In the genomic region with DNA sequence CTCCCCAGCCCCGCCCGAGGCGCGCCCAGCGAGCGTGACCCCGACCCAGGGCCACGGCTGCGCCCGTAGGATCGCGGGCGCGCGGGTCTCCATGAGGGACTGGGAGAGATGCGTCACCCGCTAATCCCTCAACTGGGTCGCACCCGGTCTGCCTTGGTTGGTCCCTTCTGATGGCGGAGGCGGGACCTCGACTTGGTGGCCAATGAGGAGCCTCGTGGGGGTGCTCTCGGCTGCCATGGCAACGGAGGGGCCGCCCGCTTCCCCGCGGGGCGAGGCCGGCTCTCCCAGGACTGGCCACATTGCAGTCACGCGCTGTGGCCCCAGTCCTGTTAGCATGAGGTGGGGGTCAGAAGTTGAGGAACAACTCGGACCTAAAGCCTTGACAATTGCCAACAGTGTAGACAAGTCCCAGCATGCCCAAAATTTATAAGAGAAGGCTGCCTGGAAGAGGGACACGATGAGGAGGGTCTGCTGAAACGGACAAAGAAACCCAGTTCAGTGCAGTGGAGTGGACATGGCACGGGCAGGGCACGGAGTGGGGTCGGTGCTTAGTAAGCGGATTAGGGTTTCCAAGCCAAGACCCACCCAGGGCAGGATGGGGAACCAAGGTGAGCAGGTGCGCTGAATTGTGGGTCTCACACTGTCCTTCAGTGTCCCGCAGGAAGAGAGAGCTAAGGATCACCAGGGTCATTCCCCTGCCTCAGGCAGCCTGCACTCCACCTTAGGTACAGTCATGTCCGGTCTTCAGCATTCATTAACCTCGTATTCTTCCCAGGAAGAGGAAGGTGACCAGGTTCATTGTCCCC, we compare ENCODE assay signal across 8 cellular contexts. TPM values are rescaled to one million over a fixed set of nuclear protein-coding genes. Genes with fewer than 3 reads are reported as not detected.
DNase-seq lines count a peak whose midpoint lies in the region; FAIRE-seq and TF ChIP-seq lines count a peak whose summit lies in the region.

No MANE protein-coding gene starts in this region.

- peaks cover 14% of the 10 kb centered on the region for H3K4me1 ChIP-seq in GM23248 (ENCODE audit: insufficient read depth)
- H3K4me1 ChIP-seq in neutrophil (ENCODE audit: control insufficient read depth in 1 of 2, insufficient read depth in 1 of 2, low read depth in 1 of 2, low read length in 1 of 2) = peaks cover 45 to 47% of the 10 kb centered on the region in 2 experiments

- H3K9ac ChIP-seq in GM23248 = peak overlapping the region; percentile 94

- H3K9me2 ChIP-seq in GM23248 (ENCODE audit: insufficient read depth) = no peaks in the 10 kb centered on the region

- TF ChIP-seq CTCF in neutrophil (IDR thresholded peaks at IDR 0.05) = peak; percentile 31

- peaks cover 28% of the 10 kb centered on the region; the same call in 1 of the 2 replicates for H3F3A ChIP-seq in GM23248 (ENCODE audit: insufficient read depth)

- in situ Hi-C loops in GM23248 (cut with MboI) = no loop called here

- H3K36me3 ChIP-seq in GM23248 (ENCODE audit: low read depth) (no peaks in the 10 kb centered on the region), neutrophil (no peaks in the 10 kb centered on the region)

- 17 to 20% methylated on average over 36 to 44 of the region's 44 CpGs for WGBS in GM23248 (ENCODE audit: low coverage in 1 of 2, low lambda C conversion rate in 2 of 2, missing lambda C conversion rate in 2 of 2), 2 experiments

- no peaks in the 10 kb centered on the region for H4K20me1 ChIP-seq in GM23248 (ENCODE audit: insufficient read depth)

- peak overlapping the region; percentile 97 for H3K27ac ChIP-seq in GM23248
- H3K27ac ChIP-seq in neutrophil = peak overlapping the region; percentile 97

- H3K27me3 ChIP-seq in GM23248 (replicated peaks; ENCODE audit: insufficient read depth) = no peaks in the 10 kb centered on the region
- no peaks in the 10 kb centered on the region for H3K27me3 ChIP-seq in neutrophil

- peak; percentile 70 for TF ChIP-seq POLR2A in Raji (IDR thresholded peaks at IDR 0.05; ENCODE audit: insufficient read depth, low read depth, low read length)

- FAIRE-seq in frontal cortex (lab: Jason Lieb, UNC) = peak; percentile 17

- no peaks in the 10 kb centered on the region for H3K9me3 ChIP-seq in GM23248 (ENCODE audit: low read depth)
- no peaks in the 10 kb centered on the region for H3K9me3 ChIP-seq in neutrophil

- DNase-seq in EH (ENCODE audit: low read depth) = peak; percentile 99
- DNase-seq in GM23248 = peak; percentile 100
- peak; percentile 91 for DNase-seq in Kasumi-1 (lab: John Stamatoyannopoulos, UW)
- DNase-seq in activated naive CD4-positive, alpha-beta T cell (lab: John Stamatoyannopoulos, UW) = peak; percentile 62 to 64 (median 62)
- DNase-seq in frontal cortex (ENCODE audit: low spot score in 2 of 2) = peak; percentile 94 to 96
- peak; percentile 97 for DNase-seq in superior temporal gyrus (ENCODE audit: extremely low spot score)

- H3K4me2 ChIP-seq in GM23248 (ENCODE audit: unreplicated experiment) = peak overlapping the region; percentile 84

- H3K79me2 ChIP-seq in GM23248 (ENCODE audit: insufficient read depth) = no peaks in the 10 kb centered on the region

- H2AFZ ChIP-seq in GM23248 = peak overlapping the region; percentile 53

- peak overlapping the region; percentile 73 for H3K4me3 ChIP-seq in GM23248
- H3K4me3 ChIP-seq in neutrophil (ENCODE audit: low read depth in 1 of 2, low read length in 1 of 2) = peak overlapping the region; percentile 65 to 81

RNA-seq across cellular contexts. Expression of a gene that starts 24.4 kb away (rescaled TPM):
- 188 and 199 TPM in 2 replicates for total RNA-seq in GM23248 (2014; rRNA removed; shearing (Covaris generic))
- 144 and 155 TPM in 2 replicates for polyA plus RNA-seq in GM23248 (2016; fragmentation: Nextera tagmentation; extraction: Ambion mirVana)
- total RNA-seq in frontal cortex = 26.5 TPM

RNA-seq across cellular contexts. Expression of a gene that starts 56.5 kb away (rescaled TPM):
- total RNA-seq in GM23248 (2014; rRNA removed; shearing (Covaris generic)) = 28.4 and 32.9 TPM in 2 replicates
- polyA plus RNA-seq in GM23248 (2016; fragmentation: Nextera tagmentation; extraction: Ambion mirVana) = 32.0 and 33.5 TPM in 2 replicates
- 14.3 TPM for total RNA-seq in frontal cortex

Comparison
In these comparisons a context has a peak if more than half of its experiments do, and no peak if none do; other contexts are left out.
1. Peak in every context shown above with its lines: DNase-seq, H3K4me3 ChIP-seq and H3K27ac ChIP-seq.